26 cellular contexts compared by ENCODE assay signal in genomic region chr7:141389423-141389822, GRCh38.
"Had no signal": no experiment of that assay in that cellular context is flagged by ENCODE, and none has a peak within 500 bp of the region (broad histone marks: within the 10 kb centered on the region; RNA-seq: fewer than 3 reads in every experiment).

No MANE protein-coding gene starts in this region.

- H3K9me3 Mint-ChIP-seq: dendritic cell treated with granulocyte-macrophage colony-stimulating factor and Interleukin-4, amounts not matched to agents 40 ng/mL and 50 ng/mL, for 4 days; memory B cell; natural killer cell; stimulated activated naive CD8-positive, alpha-beta T cell treated with anti-CD3 and anti-CD28 coated beads, Interleukin-15, Interleukin-2, amounts not matched to agents 100 ng/mL and 50 ng/mL, for 24 hours had no signal

- ATAC-seq: foreskin keratinocyte; gastroesophageal sphincter; left colon; natural killer cell; sciatic nerve; stimulated activated naive B cell treated with anti-CD40 and anti-IgM and Interleukin-4, amounts not matched to agents 10 μg/mL and 1 μg/mL and 100 μg/mL, for 72 hours had no signal

- H3K4me1 ChIP-seq: colonic mucosa, esophagus muscularis mucosa, foreskin keratinocyte, gastroesophageal sphincter, tibial nerve, upper lobe of left lung had no signal

- H3K36me3 Mint-ChIP-seq: immature natural killer cell; memory B cell; natural killer cell; stimulated activated naive B cell treated with anti-CD40 and anti-IgM and Interleukin-4, amounts not matched to agents 10 μg/mL and 1 μg/mL and 100 μg/mL, for 72 hours had no signal

- H2AFZ ChIP-seq: parathyroid adenoma had no signal

- H3K9ac ChIP-seq: parathyroid adenoma had no signal

- H3K4me3 ChIP-seq: colonic mucosa, esophagus muscularis mucosa, gastroesophageal sphincter, lung, right atrium auricular region, thoracic aorta, tibial nerve, upper lobe of left lung had no signal

- H3K4me1 Mint-ChIP-seq: immature natural killer cell; memory B cell; natural killer cell; stimulated activated naive B cell treated with anti-CD40 and anti-IgM and Interleukin-4, amounts not matched to agents 10 μg/mL and 1 μg/mL and 100 μg/mL, for 72 hours had no signal

- H3K27ac ChIP-seq: colonic mucosa, esophagus muscularis mucosa, foreskin keratinocyte, gastroesophageal sphincter, neutrophil, parathyroid adenoma, thoracic aorta, tibial nerve, upper lobe of left lung had no signal

- H3K4me3 Mint-ChIP-seq: dendritic cell treated with granulocyte-macrophage colony-stimulating factor and Interleukin-4, amounts not matched to agents 40 ng/mL and 50 ng/mL, for 4 days; immature natural killer cell; memory B cell; natural killer cell; neural crest cell; stimulated activated naive B cell treated with anti-CD40 and anti-IgM and Interleukin-4, amounts not matched to agents 10 μg/mL and 1 μg/mL and 100 μg/mL, for 72 hours; stimulated activated naive CD8-positive, alpha-beta T cell treated with anti-CD3 and anti-CD28 coated beads, Interleukin-15, Interleukin-2, amounts not matched to agents 100 ng/mL and 50 ng/mL, for 24 hours had no signal

- DNase-seq: colonic mucosa; effector memory CD4-positive, alpha-beta T cell; foreskin keratinocyte; immature natural killer cell; islet precursor cell; kidney glomerular epithelial cell; left colon; natural killer cell; stimulated activated CD4-positive, alpha-beta T cell treated with anti-CD3 and anti-CD28 coated beads, Interleukin-2, amount 100 ng/mL, for 24 hours; stimulated activated CD4-positive, alpha-beta T cell treated with anti-CD3 and anti-CD28 coated beads, Interleukin-4, amount 100 ng/mL, for 4 hours; stimulated activated naive B cell treated with anti-CD40 and anti-IgM and Interleukin-4, amounts not matched to agents 10 μg/mL and 1 μg/mL and 100 μg/mL, for 72 hours; upper lobe of left lung had no signal

- H3K27me3 Mint-ChIP-seq: dendritic cell treated with granulocyte-macrophage colony-stimulating factor and Interleukin-4, amounts not matched to agents 40 ng/mL and 50 ng/mL, for 4 days; progenitor cell of endocrine pancreas had no signal

- H3K27ac Mint-ChIP-seq: dendritic cell treated with granulocyte-macrophage colony-stimulating factor and Interleukin-4, amounts not matched to agents 40 ng/mL and 50 ng/mL, for 4 days; immature natural killer cell; memory B cell; natural killer cell; progenitor cell of endocrine pancreas; stimulated activated naive B cell treated with anti-CD40 and anti-IgM and Interleukin-4, amounts not matched to agents 10 μg/mL and 1 μg/mL and 100 μg/mL, for 72 hours; stimulated activated naive CD8-positive, alpha-beta T cell treated with anti-CD3 and anti-CD28 coated beads, Interleukin-15, Interleukin-2, amounts not matched to agents 100 ng/mL and 50 ng/mL, for 24 hours had no signal

- H3K27me3 ChIP-seq: colonic mucosa, foreskin keratinocyte, neutrophil, right atrium auricular region, tibial nerve, upper lobe of left lung had no signal

- H3K9me3 ChIP-seq: colonic mucosa, esophagus muscularis mucosa, gastroesophageal sphincter, neutrophil, right atrium auricular region, thoracic aorta, tibial nerve, upper lobe of left lung had no signal

- H3K36me3 ChIP-seq: colonic mucosa, esophagus muscularis mucosa, gastroesophageal sphincter, neutrophil, right atrium auricular region, thoracic aorta, tibial nerve, upper lobe of left lung had no signal
